In the genomic region with DNA sequence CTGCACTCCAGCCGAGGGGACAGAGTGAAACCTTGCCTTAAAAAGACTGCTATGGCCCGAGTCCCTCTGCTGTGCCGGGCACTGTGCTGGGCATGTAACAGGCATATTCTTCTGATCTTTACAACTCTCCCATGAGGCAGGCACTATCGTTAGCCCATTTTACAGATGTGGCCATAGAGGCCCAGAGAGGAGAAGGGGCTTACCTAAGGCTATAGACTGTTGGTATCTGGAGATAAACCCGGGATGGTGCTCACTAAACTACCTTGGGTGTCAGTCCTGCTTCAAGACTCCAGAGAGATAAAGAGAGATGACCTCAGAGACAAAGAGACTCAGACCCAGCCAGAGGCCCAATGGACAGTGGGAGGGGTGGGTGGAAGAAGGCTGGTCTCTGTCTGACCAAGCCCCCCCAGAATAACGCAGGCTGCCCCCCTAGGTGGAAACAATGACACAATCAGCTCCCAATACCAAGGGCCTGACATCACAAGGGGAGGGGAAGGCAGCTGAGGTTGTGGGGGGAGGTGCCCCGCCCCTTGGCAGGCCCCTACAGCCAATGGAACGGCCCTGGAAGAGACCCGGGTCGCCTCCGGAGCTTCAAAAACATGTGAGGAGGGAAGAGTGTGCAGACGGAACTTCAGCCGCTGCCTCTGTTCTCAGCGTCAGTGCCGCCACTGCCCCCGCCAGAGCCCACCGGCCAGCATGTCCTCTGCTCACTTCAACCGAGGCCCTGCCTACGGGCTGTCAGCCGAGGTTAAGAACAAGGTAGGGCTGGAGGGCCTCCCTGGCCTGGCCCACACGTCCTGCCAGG, we compare ENCODE assay signal across 8 cellular contexts. TPM values are rescaled to one million over a fixed set of nuclear protein-coding genes. Genes with fewer than 3 reads are reported as not detected.
DNase-seq lines count a peak whose midpoint lies in the region; ATAC-seq and TF ChIP-seq lines count a peak whose summit lies in the region.
"Had no signal": no experiment of that assay in that cellular context is flagged by ENCODE, and none has a peak within 500 bp of the region (broad histone marks: within the 10 kb centered on the region; RNA-seq: fewer than 3 reads in every experiment).

Gene CNN1 (plus strand): TSS at position 620 of the 805 bp plus-strand sequence. CDS start 77 bp downstream, at position 697.

- DNase-seq in M059J (ENCODE audit: low read depth), result peak; percentile 68
- no peak for DNase-seq in lower leg skin (ENCODE audit: low spot score in 2 of 2)
- peak in 1 of 2 donors; percentile 13 for DNase-seq in tibial nerve (ENCODE audit: low spot score in 2 of 2)
- no peak for DNase-seq in NCI-H2081 treated with DMSO at 0.1 percent for 48 hours (lab: John Stamatoyannopoulos, UW)
- no peak for DNase-seq in NCI-H2029 treated with DMSO at 0.1 percent for 48 hours (lab: John Stamatoyannopoulos, UW)
- DNase-seq: NCI-H1105 had no signal

- H3K27ac ChIP-seq in duodenal mucosa (ENCODE audit: low read depth, low read length) (peak within 1 kb of the TSS; percentile 70), tibial nerve (peak within 1 kb of the TSS; percentile 53 to 86 (median 76))

- TF ChIP-seq EP300 in tibial nerve (IDR thresholded peaks at IDR 0.05), result peak in 1 of 2 donors; percentile 48

- TF ChIP-seq CTCF in lower leg skin (IDR thresholded peaks at IDR 0.05) (no peak), tibial nerve (IDR thresholded peaks at IDR 0.05) (no peak)

- peak within 1 kb of the TSS; percentile 38 to 68 for H3K9ac ChIP-seq in duodenal mucosa (ENCODE audit: low read depth in 1 of 2, low read length in 2 of 2)

- no peak for ATAC-seq in GM18868 (IDR thresholded peaks at IDR 0.05; ENCODE audit: unreplicated experiment)

- no peak for TF ChIP-seq POLR2A in lower leg skin (IDR thresholded peaks at IDR 0.05)
- peak in 1 of 2 donors; percentile 46 for TF ChIP-seq POLR2A in tibial nerve (IDR thresholded peaks at IDR 0.05)

- H3K4me3 ChIP-seq in duodenal mucosa (ENCODE audit: low read depth in 1 of 2, low read length in 2 of 2) (peak within 1 kb of the TSS; percentile 21 to 47), lower leg skin (ENCODE audit: low read depth, poor library complexity, severe bottlenecking) (no peak within 1 kb of the TSS), tibial nerve (peak within 1 kb of the TSS; percentile 14 to 43 (median 18))

- H3K36me3 ChIP-seq in duodenal mucosa (ENCODE audit: control insufficient read depth in 1 of 2, insufficient read depth in 2 of 2, low read length in 2 of 2) (no peaks in the 10 kb centered on the region), tibial nerve (no peaks in the 10 kb centered on the region)

- H3K27me3 ChIP-seq in duodenal mucosa (ENCODE audit: control insufficient read depth in 1 of 2, insufficient read depth in 2 of 2, low read length in 2 of 2), result peaks cover 5 to 21% of the 10 kb centered on the region in 2 donors
- H3K27me3 ChIP-seq in tibial nerve, result peaks cover 0 to 22% of the 10 kb centered on the region in 2 donors

- WGBS in lower leg skin, 2 donors, result 29 to 37% methylated on average over 21 of the region's 21 CpGs
- 21% methylated on average over 21 of the region's 21 CpGs for WGBS in tibial nerve, 2 donors

- H3K9me3 ChIP-seq in duodenal mucosa (ENCODE audit: control insufficient read depth in 1 of 2, low read length in 2 of 2) (no peaks in the 10 kb centered on the region), tibial nerve (no peaks in the 10 kb centered on the region)

- intact Hi-C loops in lower leg skin (cut with DNase I; ENCODE audit: low total_unique reads), result no loop called here

- H3K4me1 ChIP-seq in duodenal mucosa (ENCODE audit: control insufficient read depth in 1 of 2, insufficient read depth in 2 of 2, low read length in 2 of 2) (peaks cover 0 to 9% of the 10 kb centered on the region in 2 donors), tibial nerve (peaks cover 0 to 35% (median 11%) of the 10 kb centered on the region in 4 donors)

RNA-seq across cellular contexts. Expression of gene CNN1, which starts in this region (rescaled TPM):
- total RNA-seq in M059J (2014; rRNA removed; shearing (Covaris generic)), result 30.5 and 31.4 TPM in 2 replicates
- total RNA-seq in lower leg skin (10 to 100 TPM in 3 of 4 donors, 1 to 10 TPM in 1; 7.7 to 72.3 (median 19.7) TPM), tibial nerve (10 to 100 TPM; 21.3 to 43.3 (median 27.3) TPM)
